In the genomic region with DNA sequence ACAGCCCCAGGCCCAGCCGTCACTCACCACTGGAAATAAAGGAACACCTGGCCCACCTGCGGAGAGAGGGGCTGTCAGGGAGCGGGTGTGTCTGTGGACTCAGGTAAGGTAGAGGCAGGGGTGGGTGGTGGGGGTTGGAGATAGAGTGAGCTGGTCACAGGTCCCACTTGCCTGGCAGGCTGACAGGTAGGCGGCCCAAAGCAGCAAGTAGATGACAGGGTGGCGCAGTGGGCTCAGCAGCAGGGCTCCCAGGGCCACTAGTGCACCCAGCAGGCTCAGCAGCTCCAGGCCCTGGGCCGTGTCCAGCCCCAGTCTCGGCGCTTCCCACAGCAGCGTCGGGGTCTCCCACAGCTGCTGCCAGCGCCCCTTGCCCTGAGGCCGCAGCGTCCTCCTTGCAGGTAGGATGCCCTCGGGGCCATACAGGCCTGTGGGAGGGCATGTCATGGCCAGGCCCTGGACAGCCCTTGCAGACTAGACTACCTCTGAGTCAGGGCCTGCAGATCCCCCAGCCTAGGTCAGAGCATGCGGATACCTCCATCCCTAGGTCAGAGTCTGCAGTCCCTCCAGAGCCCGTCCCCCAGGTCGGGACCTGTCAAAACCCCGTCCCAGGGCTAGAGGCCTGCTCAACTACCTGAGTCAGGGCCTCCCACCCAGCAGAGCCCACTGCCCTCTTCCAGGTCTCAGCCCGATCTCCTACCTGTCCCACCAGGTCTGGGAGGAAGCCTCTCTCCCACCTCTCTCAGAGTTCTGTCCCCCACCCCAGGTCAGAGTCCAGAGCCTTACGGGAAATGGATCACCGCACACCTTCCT, we compare ENCODE assay signal across 1 cellular context.
TF ChIP-seq lines count a peak whose summit lies in the region.

No MANE protein-coding gene starts in this region.

TF ChIP-seq in HepG2, 621 proteins besides CTCF, POLR2A, EP300 and RAD21 (continued from another document):
- TF ChIP-seq, protein P1, sequence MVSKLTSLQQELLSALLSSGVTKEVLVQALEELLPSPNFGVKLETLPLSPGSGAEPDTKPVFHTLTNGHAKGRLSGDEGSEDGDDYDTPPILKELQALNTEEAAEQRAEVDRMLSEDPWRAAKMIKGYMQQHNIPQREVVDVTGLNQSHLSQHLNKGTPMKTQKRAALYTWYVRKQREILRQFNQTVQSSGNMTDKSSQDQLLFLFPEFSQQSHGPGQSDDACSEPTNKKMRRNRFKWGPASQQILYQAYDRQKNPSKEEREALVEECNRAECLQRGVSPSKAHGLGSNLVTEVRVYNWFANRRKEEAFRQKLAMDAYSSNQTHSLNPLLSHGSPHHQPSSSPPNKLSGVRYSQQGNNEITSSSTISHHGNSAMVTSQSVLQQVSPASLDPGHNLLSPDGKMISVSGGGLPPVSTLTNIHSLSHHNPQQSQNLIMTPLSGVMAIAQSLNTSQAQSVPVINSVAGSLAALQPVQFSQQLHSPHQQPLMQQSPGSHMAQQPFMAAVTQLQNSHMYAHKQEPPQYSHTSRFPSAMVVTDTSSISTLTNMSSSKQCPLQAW (CRISPR knock-in tag; IDR thresholded peaks at IDR 0.05), result no peak
- no peak for TF ChIP-seq ZNF737 (CRISPR knock-in tag; IDR thresholded peaks at IDR 0.05; ENCODE audit: borderline replicate concordance)
- TF ChIP-seq ASH2L (IDR thresholded peaks at IDR 0.05; ENCODE audit: insufficient read length, low read depth, low read length), result peak; percentile 60
- TF ChIP-seq HNRNPK (IDR thresholded peaks at IDR 0.05; ENCODE audit: low read depth, low read length, poor library complexity, severe bottlenecking), result no peak
- TF ChIP-seq KDM5A (IDR thresholded peaks at IDR 0.05; ENCODE audit: borderline replicate concordance, low read length), result 0 out of 2 replicates have a peak, but pooled peaks have one; percentile 26
- no peak for TF ChIP-seq MTA1 (CRISPR knock-in tag; IDR thresholded peaks at IDR 0.05; ENCODE audit: borderline replicate concordance)
- no peak for TF ChIP-seq ZNF7 (CRISPR knock-in tag; IDR thresholded peaks at IDR 0.05)
- TF ChIP-seq, protein P2, sequence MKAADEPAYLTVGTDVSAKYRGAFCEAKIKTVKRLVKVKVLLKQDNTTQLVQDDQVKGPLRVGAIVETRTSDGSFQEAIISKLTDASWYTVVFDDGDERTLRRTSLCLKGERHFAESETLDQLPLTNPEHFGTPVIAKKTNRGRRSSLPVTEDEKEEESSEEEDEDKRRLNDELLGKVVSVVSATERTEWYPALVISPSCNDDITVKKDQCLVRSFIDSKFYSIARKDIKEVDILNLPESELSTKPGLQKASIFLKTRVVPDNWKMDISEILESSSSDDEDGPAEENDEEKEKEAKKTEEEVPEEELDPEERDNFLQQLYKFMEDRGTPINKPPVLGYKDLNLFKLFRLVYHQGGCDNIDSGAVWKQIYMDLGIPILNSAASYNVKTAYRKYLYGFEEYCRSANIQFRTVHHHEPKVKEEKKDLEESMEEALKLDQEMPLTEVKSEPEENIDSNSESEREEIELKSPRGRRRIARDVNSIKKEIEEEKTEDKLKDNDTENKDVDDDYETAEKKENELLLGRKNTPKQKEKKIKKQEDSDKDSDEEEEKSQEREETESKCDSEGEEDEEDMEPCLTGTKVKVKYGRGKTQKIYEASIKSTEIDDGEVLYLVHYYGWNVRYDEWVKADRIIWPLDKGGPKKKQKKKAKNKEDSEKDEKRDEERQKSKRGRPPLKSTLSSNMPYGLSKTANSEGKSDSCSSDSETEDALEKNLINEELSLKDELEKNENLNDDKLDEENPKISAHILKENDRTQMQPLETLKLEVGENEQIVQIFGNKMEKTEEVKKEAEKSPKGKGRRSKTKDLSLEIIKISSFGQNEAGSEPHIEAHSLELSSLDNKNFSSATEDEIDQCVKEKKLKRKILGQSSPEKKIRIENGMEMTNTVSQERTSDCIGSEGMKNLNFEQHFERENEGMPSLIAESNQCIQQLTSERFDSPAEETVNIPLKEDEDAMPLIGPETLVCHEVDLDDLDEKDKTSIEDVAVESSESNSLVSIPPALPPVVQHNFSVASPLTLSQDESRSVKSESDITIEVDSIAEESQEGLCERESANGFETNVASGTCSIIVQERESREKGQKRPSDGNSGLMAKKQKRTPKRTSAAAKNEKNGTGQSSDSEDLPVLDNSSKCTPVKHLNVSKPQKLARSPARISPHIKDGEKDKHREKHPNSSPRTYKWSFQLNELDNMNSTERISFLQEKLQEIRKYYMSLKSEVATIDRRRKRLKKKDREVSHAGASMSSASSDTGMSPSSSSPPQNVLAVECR (CRISPR knock-in tag; IDR thresholded peaks at IDR 0.05; ENCODE audit: borderline replicate concordance), result peak; percentile 55
- no peak for TF ChIP-seq MTF1 (CRISPR knock-in tag; IDR thresholded peaks at IDR 0.05)
- TF ChIP-seq, protein P3, sequence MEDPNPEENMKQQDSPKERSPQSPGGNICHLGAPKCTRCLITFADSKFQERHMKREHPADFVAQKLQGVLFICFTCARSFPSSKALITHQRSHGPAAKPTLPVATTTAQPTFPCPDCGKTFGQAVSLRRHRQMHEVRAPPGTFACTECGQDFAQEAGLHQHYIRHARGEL (CRISPR knock-in tag; IDR thresholded peaks at IDR 0.05), result no peak
- no peak for TF ChIP-seq MATR3 (CRISPR knock-in tag; IDR thresholded peaks at IDR 0.05)
- TF ChIP-seq GLI4 (CRISPR knock-in tag; IDR thresholded peaks at IDR 0.05; ENCODE audit: borderline replicate concordance), result no peak
- TF ChIP-seq ZNF615 (CRISPR knock-in tag; IDR thresholded peaks at IDR 0.05; ENCODE audit: borderline replicate concordance), result no peak
- no peak for TF ChIP-seq ZNF24 (IDR thresholded peaks at IDR 0.05)
- TF ChIP-seq, protein P4, sequence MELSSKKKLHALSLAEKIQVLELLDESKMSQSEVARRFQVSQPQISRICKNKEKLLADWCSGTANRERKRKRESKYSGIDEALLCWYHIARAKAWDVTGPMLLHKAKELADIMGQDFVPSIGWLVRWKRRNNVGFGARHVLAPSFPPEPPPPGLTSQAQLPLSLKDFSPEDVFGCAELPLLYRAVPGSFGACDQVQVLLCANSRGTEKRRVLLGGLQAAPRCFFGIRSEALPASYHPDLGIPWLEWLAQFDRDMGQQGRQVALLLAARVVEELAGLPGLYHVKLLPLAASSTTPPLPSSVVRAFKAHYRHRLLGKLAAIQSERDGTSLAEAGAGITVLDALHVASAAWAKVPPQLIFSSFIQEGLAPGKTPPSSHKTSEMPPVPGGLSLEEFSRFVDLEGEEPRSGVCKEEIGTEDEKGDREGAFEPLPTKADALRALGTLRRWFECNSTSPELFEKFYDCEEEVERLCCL (CRISPR knock-in tag; IDR thresholded peaks at IDR 0.05; ENCODE audit: borderline replicate concordance), result peak; percentile 66; the same call in 1 of the 2 replicates
- no peak for TF ChIP-seq SIN3B (IDR thresholded peaks at IDR 0.05; ENCODE audit: low read length)
- no peak for TF ChIP-seq HDAC6 (IDR thresholded peaks at IDR 0.05; ENCODE audit: low read depth, low read length)
- no peak for TF ChIP-seq GATA4 (IDR thresholded peaks at IDR 0.05; ENCODE audit: borderline replicate concordance, low read depth)
- 0 out of 2 replicates have a peak, but pooled peaks have one; percentile 79 for TF ChIP-seq ZNF713 (CRISPR knock-in tag; IDR thresholded peaks at IDR 0.05)
- TF ChIP-seq NONO (IDR thresholded peaks at IDR 0.05), result no peak
- TF ChIP-seq NONO (CRISPR knock-in tag; conservative IDR thresholded peaks at IDR 0.05), result no peak
- TF ChIP-seq NR2C2 (CRISPR knock-in tag; IDR thresholded peaks at IDR 0.05; ENCODE audit: borderline replicate concordance), result 0 out of 2 replicates have a peak, but pooled peaks have one; percentile 14
- no peak for TF ChIP-seq MEIS1 (CRISPR knock-in tag; IDR thresholded peaks at IDR 0.05; ENCODE audit: borderline replicate concordance)
- no peak for TF ChIP-seq ZNF644 (CRISPR knock-in tag; IDR thresholded peaks at IDR 0.05; ENCODE audit: low read depth)
- TF ChIP-seq NCOA2 (CRISPR knock-in tag; IDR thresholded peaks at IDR 0.05), result no peak
